13 cellular contexts compared by ENCODE assay signal in the genomic region with DNA sequence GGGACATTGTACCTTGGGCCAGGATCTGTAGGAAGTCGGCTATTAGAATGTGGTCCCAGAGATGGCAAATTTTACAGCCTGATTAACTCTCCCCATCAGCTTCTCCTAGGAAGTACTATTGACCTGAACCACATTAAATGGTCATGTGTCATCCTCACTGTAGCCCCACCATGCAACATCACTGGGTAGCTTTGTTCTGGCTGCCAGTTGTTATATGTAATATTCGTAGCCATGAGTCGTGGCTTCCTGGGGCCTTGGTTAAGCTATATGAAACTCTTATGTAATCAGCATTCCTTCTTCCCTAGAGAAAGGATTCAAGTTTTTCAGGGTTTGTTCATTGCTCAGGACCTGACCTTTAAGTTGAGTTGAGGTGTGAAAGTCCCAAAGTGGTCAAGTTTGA.
DNase-seq lines count a peak whose midpoint lies in the region; ATAC-seq and TF ChIP-seq lines count a peak whose summit lies in the region.
"Had no signal": no experiment of that assay in that cellular context is flagged by ENCODE, and none has a peak within 500 bp of the region (broad histone marks: within the 10 kb centered on the region; RNA-seq: fewer than 3 reads in every experiment).

No MANE protein-coding gene starts in this region.

- no peak for DNase-seq in activated naive CD8-positive, alpha-beta T cell treated with anti-CD3 and anti-CD28 coated beads for 36 hours
- DNase-seq in activated naive CD8-positive, alpha-beta T cell treated with anti-CD3 and anti-CD28 coated beads, Interleukin-2, amount 50 U/mL, for 24 hours, result no peak
- peak; percentile 24 for DNase-seq in T1000 (lab: John Stamatoyannopoulos, UW)
- DNase-seq in tibial nerve (ENCODE audit: low spot score in 2 of 2), result no peak
- DNase-seq in NCI-H82 (lab: John Stamatoyannopoulos, UW), result no peak
- no peak for DNase-seq in posterior cingulate gyrus
- no peak for DNase-seq in activated naive CD4-positive, alpha-beta T cell treated with anti-CD3 and anti-CD28 coated beads for 36 hours
- DNase-seq: activated naive CD4-positive, alpha-beta T cell treated with Interleukin-2 at 50 U/mL for 16 hours; erythroblast; Karpas-422 had no signal

- H3K27me3 Mint-ChIP-seq in activated naive CD8-positive, alpha-beta T cell treated with anti-CD3 and anti-CD28 coated beads for 36 hours, result no peaks in the 10 kb centered on the region
- no peaks in the 10 kb centered on the region for H3K27me3 Mint-ChIP-seq in activated naive CD8-positive, alpha-beta T cell treated with anti-CD3 and anti-CD28 coated beads, Interleukin-2, amount 50 U/mL, for 24 hours
- no peaks in the 10 kb centered on the region for H3K27me3 Mint-ChIP-seq in activated naive CD4-positive, alpha-beta T cell treated with anti-CD3 and anti-CD28 coated beads for 36 hours (ENCODE audit: low read depth)
- H3K27me3 Mint-ChIP-seq: memory B cell had no signal

- CTCF ChIA-PET in activated naive CD4-positive, alpha-beta T cell treated with anti-CD3 and anti-CD28 coated beads for 36 hours (lab: Charles Lee), result no interaction called here

- peaks cover 5% of the 10 kb centered on the region for H3K4me1 Mint-ChIP-seq in activated naive CD8-positive, alpha-beta T cell treated with anti-CD3 and anti-CD28 coated beads for 36 hours
- H3K4me1 Mint-ChIP-seq in activated naive CD8-positive, alpha-beta T cell treated with anti-CD3 and anti-CD28 coated beads, Interleukin-2, amount 50 U/mL, for 24 hours, result peaks cover 8% of the 10 kb centered on the region
- peaks cover 11% of the 10 kb centered on the region for H3K4me1 Mint-ChIP-seq in activated naive CD4-positive, alpha-beta T cell treated with anti-CD3 and anti-CD28 coated beads for 36 hours (ENCODE audit: low read depth)
- H3K4me1 Mint-ChIP-seq: memory B cell had no signal

- peak overlapping the region; percentile 97 to 99 (median 98) for H3K27ac ChIP-seq in gastroesophageal sphincter
- peak overlapping the region; percentile 54 to 98 (median 94) for H3K27ac ChIP-seq in tibial nerve
- H3K27ac ChIP-seq: A549 had no signal

- H3K36me3 Mint-ChIP-seq in activated naive CD8-positive, alpha-beta T cell treated with anti-CD3 and anti-CD28 coated beads for 36 hours, result peaks cover 7% of the 10 kb centered on the region
- peaks cover 2% of the 10 kb centered on the region for H3K36me3 Mint-ChIP-seq in activated naive CD8-positive, alpha-beta T cell treated with anti-CD3 and anti-CD28 coated beads, Interleukin-2, amount 50 U/mL, for 24 hours (ENCODE audit: low read depth)
- peaks cover 3% of the 10 kb centered on the region for H3K36me3 Mint-ChIP-seq in activated naive CD4-positive, alpha-beta T cell treated with anti-CD3 and anti-CD28 coated beads for 36 hours (ENCODE audit: low read depth)

- no peak for TF ChIP-seq POLR2A in gastroesophageal sphincter (IDR thresholded peaks at IDR 0.05)
- TF ChIP-seq POLR2A in tibial nerve (IDR thresholded peaks at IDR 0.05), result no peak

- H3K36me3 ChIP-seq in gastroesophageal sphincter, result no peaks in the 10 kb centered on the region
- H3K36me3 ChIP-seq in tibial nerve, result no peaks in the 10 kb centered on the region

- no peak overlapping the region for H3K4me3 Mint-ChIP-seq in activated naive CD8-positive, alpha-beta T cell treated with anti-CD3 and anti-CD28 coated beads for 36 hours
- no peak overlapping the region for H3K4me3 Mint-ChIP-seq in activated naive CD8-positive, alpha-beta T cell treated with anti-CD3 and anti-CD28 coated beads, Interleukin-2, amount 50 U/mL, for 24 hours
- no peak overlapping the region for H3K4me3 Mint-ChIP-seq in activated naive CD4-positive, alpha-beta T cell treated with anti-CD3 and anti-CD28 coated beads for 36 hours
- H3K4me3 Mint-ChIP-seq: memory B cell had no signal

- TF ChIP-seq CTCF in gastroesophageal sphincter (IDR thresholded peaks at IDR 0.05), result no peak
- TF ChIP-seq CTCF in tibial nerve (IDR thresholded peaks at IDR 0.05), result no peak

- H3K9me3 Mint-ChIP-seq in activated naive CD8-positive, alpha-beta T cell treated with anti-CD3 and anti-CD28 coated beads for 36 hours, result no peaks in the 10 kb centered on the region
- H3K9me3 Mint-ChIP-seq in activated naive CD8-positive, alpha-beta T cell treated with anti-CD3 and anti-CD28 coated beads, Interleukin-2, amount 50 U/mL, for 24 hours, result no peaks in the 10 kb centered on the region
- H3K9me3 Mint-ChIP-seq in activated naive CD4-positive, alpha-beta T cell treated with anti-CD3 and anti-CD28 coated beads for 36 hours, result no peaks in the 10 kb centered on the region
- H3K9me3 Mint-ChIP-seq: memory B cell had no signal

- H3K27me3 ChIP-seq in gastroesophageal sphincter (no peaks in the 10 kb centered on the region), tibial nerve (no peaks in the 10 kb centered on the region)

- no peak for ATAC-seq in activated naive CD8-positive, alpha-beta T cell treated with anti-CD3 and anti-CD28 coated beads, Interleukin-2, amount 50 U/mL, for 24 hours
- ATAC-seq in gastroesophageal sphincter, result no peak

- H3K9me3 ChIP-seq in gastroesophageal sphincter (no peaks in the 10 kb centered on the region), tibial nerve (no peaks in the 10 kb centered on the region)
- H3K9me3 ChIP-seq: A549 had no signal

- TF ChIP-seq EP300 in gastroesophageal sphincter (IDR thresholded peaks at IDR 0.05) (no peak), tibial nerve (IDR thresholded peaks at IDR 0.05) (no peak)

- 43 to 57% methylated on average over 2 of the region's 3 CpGs for WGBS in gastroesophageal sphincter (ENCODE audit: low coverage in 1 of 2), 2 donors
- 35 to 41% methylated on average over 3 of the region's 3 CpGs for WGBS in tibial nerve, 2 donors

- H3K4me3 ChIP-seq in gastroesophageal sphincter, result no peak overlapping the region
- no peak overlapping the region for H3K4me3 ChIP-seq in tibial nerve
- H3K4me3 ChIP-seq: A549 had no signal

- intact Hi-C loops in posterior cingulate gyrus (cut with DNase I), result loop anchor here (5.0 kb wide), 1 partner anchor 38 kb away; no protein-coding TSS in a partner anchor
- intact Hi-C loops in activated naive CD4-positive, alpha-beta T cell treated with anti-CD3 and anti-CD28 coated beads for 36 hours (cut with micrococcal nuclease), result no loop called here

- H3K4me1 ChIP-seq in gastroesophageal sphincter (peaks cover 9 to 57% (median 19%) of the 10 kb centered on the region in 3 donors), tibial nerve (peaks cover 0 to 70% (median 24%) of the 10 kb centered on the region in 4 donors)

- H3K27ac Mint-ChIP-seq in activated naive CD8-positive, alpha-beta T cell treated with anti-CD3 and anti-CD28 coated beads for 36 hours, result peak overlapping the region; percentile 9
- H3K27ac Mint-ChIP-seq in activated naive CD8-positive, alpha-beta T cell treated with anti-CD3 and anti-CD28 coated beads, Interleukin-2, amount 50 U/mL, for 24 hours, result no peak overlapping the region
- no peak overlapping the region for H3K27ac Mint-ChIP-seq in activated naive CD4-positive, alpha-beta T cell treated with anti-CD3 and anti-CD28 coated beads for 36 hours
- H3K27ac Mint-ChIP-seq: memory B cell had no signal
